ENCODE assay signal across 1 cellular context in genomic region chr4:78863991-78864390, GRCh38.
TF ChIP-seq lines count a peak whose summit lies in the region.

No MANE protein-coding gene starts in this region.

TF ChIP-seq in HepG2, 621 proteins besides CTCF, POLR2A, EP300 and RAD21 (continued from another document):
- TF ChIP-seq ATF6 (CRISPR knock-in tag; conservative IDR thresholded peaks at IDR 0.05) = no peak
